Comparison of ENCODE assay signal across 21 cellular contexts in genomic region chr1:209629621-209630382, GRCh38. TPM values are rescaled to one million over a fixed set of nuclear protein-coding genes. Genes with fewer than 3 reads are reported as not detected.
"Had no signal": no experiment of that assay in that cellular context is flagged by ENCODE, and none has a peak within 500 bp of the region (broad histone marks: within the 10 kb centered on the region; RNA-seq: fewer than 3 reads in every experiment).

No MANE protein-coding gene starts in this region.

- H3K27me3 ChIP-seq: hepatocyte, upper lobe of left lung had no signal

- H3K36me3 ChIP-seq: thoracic aorta had no signal

- H3K27ac ChIP-seq: coronary artery, hepatocyte, SK-N-MC, thoracic aorta, upper lobe of left lung had no signal

- H3K9me3 Mint-ChIP-seq: activated naive CD8-positive, alpha-beta T cell treated with anti-CD3 and anti-CD28 coated beads for 36 hours; activated T-helper 1 cell treated with anti-CD3 and anti-CD28 coated beads, Interleukin-12 subunit alpha, Interleukin-12 subunit beta, Interleukin-2, Interleukin-4 antibody, amounts not matched to agents 30 ng/mL and 10 ng/mL and 1 ng/mL, durations not matched to agents 14 hours and 24 hours and 36 hours; nephron progenitor cell; stimulated activated naive CD8-positive, alpha-beta T cell treated with anti-CD3 and anti-CD28 coated beads, Interleukin-15, amount 100 ng/mL, for 72 hours; T-helper 2 cell treated with Interferon-gamma antibody and Interleukin-4, amounts not matched to agents 5 μg/mL and 100 μg/mL, for 36 hours had no signal

- H3K9me3 ChIP-seq: thoracic aorta, upper lobe of left lung had no signal

- H3K36me3 Mint-ChIP-seq: activated naive CD8-positive, alpha-beta T cell treated with anti-CD3 and anti-CD28 coated beads for 36 hours had no signal

- H3K4me3 ChIP-seq: coronary artery, hepatocyte, SK-N-MC, thoracic aorta, upper lobe of left lung had no signal

- ATAC-seq: stimulated activated naive CD8-positive, alpha-beta T cell treated with anti-CD3 and anti-CD28 coated beads, Interleukin-15, amount 100 ng/mL, for 72 hours had no signal

- DNase-seq: activated CD4-positive, alpha-beta T cell treated with anti-CD3 and anti-CD28 coated beads, Interleukin-2, amount 50 U/mL, for 4 hours; activated naive CD8-positive, alpha-beta T cell treated with anti-CD3 and anti-CD28 coated beads for 36 hours; activated T-cell treated with anti-CD3 and anti-CD28 coated beads for 4 hours; amniotic stem cell; central memory CD4-positive, alpha-beta T cell; islet precursor cell; nephron progenitor cell; occipital lobe; stimulated activated CD4-positive, alpha-beta T cell treated with anti-CD3 and anti-CD28 coated beads, Interleukin-2, amount 100 ng/mL, for 24 hours; stimulated activated naive CD8-positive, alpha-beta T cell treated with anti-CD3 and anti-CD28 coated beads, Interleukin-15, amount 100 ng/mL, for 72 hours had no signal

- H3K27ac Mint-ChIP-seq: activated naive CD8-positive, alpha-beta T cell treated with anti-CD3 and anti-CD28 coated beads for 36 hours; activated T-helper 1 cell treated with anti-CD3 and anti-CD28 coated beads, Interleukin-12 subunit alpha, Interleukin-12 subunit beta, Interleukin-2, Interleukin-4 antibody, amounts not matched to agents 30 ng/mL and 10 ng/mL and 1 ng/mL, durations not matched to agents 14 hours and 24 hours and 36 hours; nephron progenitor cell; T-helper 2 cell treated with Interferon-gamma antibody and Interleukin-4, amounts not matched to agents 5 μg/mL and 100 μg/mL, for 36 hours had no signal

RNA-seq across cellular contexts. Expression of gene CAMK1G, which starts 46.3 kb away (rescaled TPM):
- total RNA-seq: activated naive CD8-positive, alpha-beta T cell treated with anti-CD3 and anti-CD28 coated beads for 36 hours; lung microvascular endothelial cell; myocyte; posterior vena cava; skeletal muscle tissue; thoracic aorta had no signal
